1 cellular context compared by ENCODE assay signal in the genomic region with DNA sequence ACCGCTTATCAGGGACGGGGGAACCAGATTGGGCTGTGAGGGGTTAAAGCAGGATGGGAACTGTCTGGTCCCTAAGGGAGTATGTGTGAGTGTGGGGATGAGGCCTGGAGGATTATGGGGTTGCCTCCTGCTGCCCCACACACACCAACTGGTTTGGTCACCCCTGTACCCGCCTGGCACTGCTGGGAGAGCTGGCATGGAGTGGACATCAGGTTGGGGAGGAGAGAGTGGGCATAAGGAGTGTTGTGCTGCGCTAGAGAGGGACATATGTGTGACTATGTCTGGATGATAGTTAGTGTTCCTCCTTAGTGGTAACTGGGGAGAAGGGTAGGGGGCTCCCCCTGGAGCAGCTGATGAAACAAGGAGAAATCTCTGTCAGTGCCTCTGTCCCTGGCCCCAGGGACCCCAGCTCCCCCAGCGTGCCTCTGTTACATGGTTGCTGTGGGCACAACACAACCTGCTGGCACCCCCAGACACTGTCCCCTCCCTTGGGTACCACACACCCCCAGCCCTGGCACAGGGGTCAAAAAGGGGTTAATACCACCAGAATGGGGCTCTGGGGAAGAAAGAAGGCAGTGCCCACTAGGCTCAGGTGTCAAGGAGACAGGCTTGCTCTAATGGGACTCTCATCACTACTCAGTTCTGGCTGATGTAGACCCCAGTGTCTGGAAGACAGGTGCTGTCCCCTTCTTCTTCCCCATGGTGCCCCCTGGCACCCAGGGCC.
TF ChIP-seq lines count a peak whose summit lies in the region.

No MANE protein-coding gene starts in this region.

TF ChIP-seq in K562, 482 proteins besides CTCF, POLR2A, EP300 and RAD21 (continued from another document and continues in another):
- TF ChIP-seq, protein P1, sequence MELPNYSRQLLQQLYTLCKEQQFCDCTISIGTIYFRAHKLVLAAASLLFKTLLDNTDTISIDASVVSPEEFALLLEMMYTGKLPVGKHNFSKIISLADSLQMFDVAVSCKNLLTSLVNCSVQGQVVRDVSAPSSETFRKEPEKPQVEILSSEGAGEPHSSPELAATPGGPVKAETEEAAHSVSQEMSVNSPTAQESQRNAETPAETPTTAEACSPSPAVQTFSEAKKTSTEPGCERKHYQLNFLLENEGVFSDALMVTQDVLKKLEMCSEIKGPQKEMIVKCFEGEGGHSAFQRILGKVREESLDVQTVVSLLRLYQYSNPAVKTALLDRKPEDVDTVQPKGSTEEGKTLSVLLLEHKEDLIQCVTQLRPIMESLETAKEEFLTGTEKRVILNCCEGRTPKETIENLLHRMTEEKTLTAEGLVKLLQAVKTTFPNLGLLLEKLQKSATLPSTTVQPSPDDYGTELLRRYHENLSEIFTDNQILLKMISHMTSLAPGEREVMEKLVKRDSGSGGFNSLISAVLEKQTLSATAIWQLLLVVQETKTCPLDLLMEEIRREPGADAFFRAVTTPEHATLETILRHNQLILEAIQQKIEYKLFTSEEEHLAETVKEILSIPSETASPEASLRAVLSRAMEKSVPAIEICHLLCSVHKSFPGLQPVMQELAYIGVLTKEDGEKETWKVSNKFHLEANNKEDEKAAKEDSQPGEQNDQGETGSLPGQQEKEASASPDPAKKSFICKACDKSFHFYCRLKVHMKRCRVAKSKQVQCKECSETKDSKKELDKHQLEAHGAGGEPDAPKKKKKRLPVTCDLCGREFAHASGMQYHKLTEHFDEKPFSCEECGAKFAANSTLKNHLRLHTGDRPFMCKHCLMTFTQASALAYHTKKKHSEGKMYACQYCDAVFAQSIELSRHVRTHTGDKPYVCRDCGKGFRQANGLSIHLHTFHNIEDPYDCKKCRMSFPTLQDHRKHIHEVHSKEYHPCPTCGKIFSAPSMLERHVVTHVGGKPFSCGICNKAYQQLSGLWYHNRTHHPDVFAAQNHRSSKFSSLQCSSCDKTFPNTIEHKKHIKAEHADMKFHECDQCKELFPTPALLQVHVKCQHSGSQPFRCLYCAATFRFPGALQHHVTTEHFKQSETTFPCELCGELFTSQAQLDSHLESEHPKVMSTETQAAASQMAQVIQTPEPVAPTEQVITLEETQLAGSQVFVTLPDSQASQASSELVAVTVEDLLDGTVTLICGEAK (IDR thresholded peaks at IDR 0.05), result peak; percentile 49
- TF ChIP-seq, protein P1 (CRISPR knock-in tag; IDR thresholded peaks at IDR 0.05), result no peak
- TF ChIP-seq ARID1B (IDR thresholded peaks at IDR 0.05) (peak; percentile 64; the same call in 1 of the 2 replicates), ZNF253 (CRISPR knock-in tag; conservative IDR thresholded peaks at IDR 0.05) (no peak), SMARCA5 (IDR thresholded peaks at IDR 0.05) (peak; percentile 48; the same call in 1 of the 2 replicates), ZNF717 (CRISPR knock-in tag; IDR thresholded peaks at IDR 0.05) (0 out of 2 replicates have a peak, but pooled peaks have one; percentile 39), RCOR1 (IDR thresholded peaks at IDR 0.05; ENCODE audit: borderline replicate concordance in 1 of 2, low read depth in 2 of 2, low read length in 2 of 2) (peak in 1 of 2 experiments; percentile 40; a peak in 1 of 4 replicates), ELF4 (CRISPR knock-in tag; IDR thresholded peaks at IDR 0.05) (0 out of 2 replicates have a peak, but pooled peaks have one; percentile 20), NELFE (IDR thresholded peaks at IDR 0.05; ENCODE audit: insufficient read depth, insufficient read length) (no peak), TARDBP (IDR thresholded peaks at IDR 0.05) (0 out of 2 replicates have a peak, but pooled peaks have one; percentile 34), LCOR (CRISPR knock-in tag; IDR thresholded peaks at IDR 0.05) (peak; percentile 44; the same call in 1 of the 2 replicates), DMBX1 (CRISPR knock-in tag; IDR thresholded peaks at IDR 0.05; ENCODE audit: borderline replicate concordance) (peak; percentile 10; the same call in 1 of the 2 replicates), ZNF589 (CRISPR knock-in tag; IDR thresholded peaks at IDR 0.05; ENCODE audit: low read depth) (peak; percentile 11; the same call in 1 of the 2 replicates), DPF2 (IDR thresholded peaks at IDR 0.05) (0 out of 2 replicates have a peak, but pooled peaks have one; percentile 50), TOE1 (IDR thresholded peaks at IDR 0.05; ENCODE audit: borderline replicate concordance) (0 out of 2 replicates have a peak, but pooled peaks have one; percentile 38), TOE1 (CRISPR knock-in tag; IDR thresholded peaks at IDR 0.05; ENCODE audit: borderline replicate concordance, low read depth) (no peak), TRIM24 (IDR thresholded peaks at IDR 0.05) (peak in 1 of 2 experiments; percentile 6; a peak in 1 of 4 replicates), CTBP1 (IDR thresholded peaks at IDR 0.05; ENCODE audit: borderline replicate concordance) (peak; percentile 40; the same call in 1 of the 2 replicates), GABPA (tag; conservative IDR thresholded peaks at IDR 0.05; ENCODE audit: low read depth) (peak; percentile 67), POLR2H (tag; IDR thresholded peaks at IDR 0.05; ENCODE audit: low read depth) (0 out of 2 replicates have a peak, but pooled peaks have one; percentile 17), MXI1 (IDR thresholded peaks at IDR 0.05; ENCODE audit: low read depth, low read length) (no peak), MBD2 (IDR thresholded peaks at IDR 0.05; ENCODE audit: borderline replicate concordance, low read depth) (no peak), POLR3G (IDR thresholded peaks at IDR 0.05; ENCODE audit: extremely low read depth, insufficient read length, insufficient replicate concordance) (no peak), ZNF76 (CRISPR knock-in tag; IDR thresholded peaks at IDR 0.05; ENCODE audit: borderline replicate concordance) (peak; percentile 30; the same call in 1 of the 2 replicates), CEBPG (CRISPR knock-in tag; IDR thresholded peaks at IDR 0.05) (peak; percentile 85), CEBPG (tag; conservative IDR thresholded peaks at IDR 0.05 in 1 of 2, IDR thresholded peaks at IDR 0.05 in 1 of 2) (no peak; a peak in 1 of 4 replicates), ZNF175 (CRISPR knock-in tag; IDR thresholded peaks at IDR 0.05; ENCODE audit: low read depth) (peak; percentile 64; the same call in 1 of the 2 replicates)
- TF ChIP-seq, protein P2, sequence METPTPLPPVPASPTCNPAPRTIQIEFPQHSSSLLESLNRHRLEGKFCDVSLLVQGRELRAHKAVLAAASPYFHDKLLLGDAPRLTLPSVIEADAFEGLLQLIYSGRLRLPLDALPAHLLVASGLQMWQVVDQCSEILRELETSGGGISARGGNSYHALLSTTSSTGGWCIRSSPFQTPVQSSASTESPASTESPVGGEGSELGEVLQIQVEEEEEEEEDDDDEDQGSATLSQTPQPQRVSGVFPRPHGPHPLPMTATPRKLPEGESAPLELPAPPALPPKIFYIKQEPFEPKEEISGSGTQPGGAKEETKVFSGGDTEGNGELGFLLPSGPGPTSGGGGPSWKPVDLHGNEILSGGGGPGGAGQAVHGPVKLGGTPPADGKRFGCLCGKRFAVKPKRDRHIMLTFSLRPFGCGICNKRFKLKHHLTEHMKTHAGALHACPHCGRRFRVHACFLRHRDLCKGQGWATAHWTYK (CRISPR knock-in tag; IDR thresholded peaks at IDR 0.05), result 0 out of 2 replicates have a peak, but pooled peaks have one; percentile 44
- TF ChIP-seq, protein P3, sequence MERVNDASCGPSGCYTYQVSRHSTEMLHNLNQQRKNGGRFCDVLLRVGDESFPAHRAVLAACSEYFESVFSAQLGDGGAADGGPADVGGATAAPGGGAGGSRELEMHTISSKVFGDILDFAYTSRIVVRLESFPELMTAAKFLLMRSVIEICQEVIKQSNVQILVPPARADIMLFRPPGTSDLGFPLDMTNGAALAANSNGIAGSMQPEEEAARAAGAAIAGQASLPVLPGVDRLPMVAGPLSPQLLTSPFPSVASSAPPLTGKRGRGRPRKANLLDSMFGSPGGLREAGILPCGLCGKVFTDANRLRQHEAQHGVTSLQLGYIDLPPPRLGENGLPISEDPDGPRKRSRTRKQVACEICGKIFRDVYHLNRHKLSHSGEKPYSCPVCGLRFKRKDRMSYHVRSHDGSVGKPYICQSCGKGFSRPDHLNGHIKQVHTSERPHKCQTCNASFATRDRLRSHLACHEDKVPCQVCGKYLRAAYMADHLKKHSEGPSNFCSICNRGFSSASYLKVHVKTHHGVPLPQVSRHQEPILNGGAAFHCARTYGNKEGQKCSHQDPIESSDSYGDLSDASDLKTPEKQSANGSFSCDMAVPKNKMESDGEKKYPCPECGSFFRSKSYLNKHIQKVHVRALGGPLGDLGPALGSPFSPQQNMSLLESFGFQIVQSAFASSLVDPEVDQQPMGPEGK (CRISPR knock-in tag; IDR thresholded peaks at IDR 0.05; ENCODE audit: borderline replicate concordance), result 0 out of 2 replicates have a peak, but pooled peaks have one; percentile 15
- TF ChIP-seq, protein P4, sequence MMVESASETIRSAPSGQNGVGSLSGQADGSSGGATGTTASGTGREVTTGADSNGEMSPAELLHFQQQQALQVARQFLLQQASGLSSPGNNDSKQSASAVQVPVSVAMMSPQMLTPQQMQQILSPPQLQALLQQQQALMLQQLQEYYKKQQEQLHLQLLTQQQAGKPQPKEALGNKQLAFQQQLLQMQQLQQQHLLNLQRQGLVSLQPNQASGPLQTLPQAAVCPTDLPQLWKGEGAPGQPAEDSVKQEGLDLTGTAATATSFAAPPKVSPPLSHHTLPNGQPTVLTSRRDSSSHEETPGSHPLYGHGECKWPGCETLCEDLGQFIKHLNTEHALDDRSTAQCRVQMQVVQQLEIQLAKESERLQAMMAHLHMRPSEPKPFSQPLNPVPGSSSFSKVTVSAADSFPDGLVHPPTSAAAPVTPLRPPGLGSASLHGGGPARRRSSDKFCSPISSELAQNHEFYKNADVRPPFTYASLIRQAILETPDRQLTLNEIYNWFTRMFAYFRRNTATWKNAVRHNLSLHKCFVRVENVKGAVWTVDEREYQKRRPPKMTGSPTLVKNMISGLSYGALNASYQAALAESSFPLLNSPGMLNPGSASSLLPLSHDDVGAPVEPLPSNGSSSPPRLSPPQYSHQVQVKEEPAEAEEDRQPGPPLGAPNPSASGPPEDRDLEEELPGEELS (CRISPR knock-in tag; IDR thresholded peaks at IDR 0.05; ENCODE audit: borderline replicate concordance), result peak; percentile 17; the same call in 1 of the 2 replicates
- TF ChIP-seq, protein P5, sequence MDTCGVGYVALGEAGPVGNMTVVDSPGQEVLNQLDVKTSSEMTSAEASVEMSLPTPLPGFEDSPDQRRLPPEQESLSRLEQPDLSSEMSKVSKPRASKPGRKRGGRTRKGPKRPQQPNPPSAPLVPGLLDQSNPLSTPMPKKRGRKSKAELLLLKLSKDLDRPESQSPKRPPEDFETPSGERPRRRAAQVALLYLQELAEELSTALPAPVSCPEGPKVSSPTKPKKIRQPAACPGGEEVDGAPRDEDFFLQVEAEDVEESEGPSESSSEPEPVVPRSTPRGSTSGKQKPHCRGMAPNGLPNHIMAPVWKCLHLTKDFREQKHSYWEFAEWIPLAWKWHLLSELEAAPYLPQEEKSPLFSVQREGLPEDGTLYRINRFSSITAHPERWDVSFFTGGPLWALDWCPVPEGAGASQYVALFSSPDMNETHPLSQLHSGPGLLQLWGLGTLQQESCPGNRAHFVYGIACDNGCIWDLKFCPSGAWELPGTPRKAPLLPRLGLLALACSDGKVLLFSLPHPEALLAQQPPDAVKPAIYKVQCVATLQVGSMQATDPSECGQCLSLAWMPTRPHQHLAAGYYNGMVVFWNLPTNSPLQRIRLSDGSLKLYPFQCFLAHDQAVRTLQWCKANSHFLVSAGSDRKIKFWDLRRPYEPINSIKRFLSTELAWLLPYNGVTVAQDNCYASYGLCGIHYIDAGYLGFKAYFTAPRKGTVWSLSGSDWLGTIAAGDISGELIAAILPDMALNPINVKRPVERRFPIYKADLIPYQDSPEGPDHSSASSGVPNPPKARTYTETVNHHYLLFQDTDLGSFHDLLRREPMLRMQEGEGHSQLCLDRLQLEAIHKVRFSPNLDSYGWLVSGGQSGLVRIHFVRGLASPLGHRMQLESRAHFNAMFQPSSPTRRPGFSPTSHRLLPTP (IDR thresholded peaks at IDR 0.05; ENCODE audit: borderline replicate concordance, extremely low read depth, insufficient read length), result no peak
- TF ChIP-seq, protein P6, sequence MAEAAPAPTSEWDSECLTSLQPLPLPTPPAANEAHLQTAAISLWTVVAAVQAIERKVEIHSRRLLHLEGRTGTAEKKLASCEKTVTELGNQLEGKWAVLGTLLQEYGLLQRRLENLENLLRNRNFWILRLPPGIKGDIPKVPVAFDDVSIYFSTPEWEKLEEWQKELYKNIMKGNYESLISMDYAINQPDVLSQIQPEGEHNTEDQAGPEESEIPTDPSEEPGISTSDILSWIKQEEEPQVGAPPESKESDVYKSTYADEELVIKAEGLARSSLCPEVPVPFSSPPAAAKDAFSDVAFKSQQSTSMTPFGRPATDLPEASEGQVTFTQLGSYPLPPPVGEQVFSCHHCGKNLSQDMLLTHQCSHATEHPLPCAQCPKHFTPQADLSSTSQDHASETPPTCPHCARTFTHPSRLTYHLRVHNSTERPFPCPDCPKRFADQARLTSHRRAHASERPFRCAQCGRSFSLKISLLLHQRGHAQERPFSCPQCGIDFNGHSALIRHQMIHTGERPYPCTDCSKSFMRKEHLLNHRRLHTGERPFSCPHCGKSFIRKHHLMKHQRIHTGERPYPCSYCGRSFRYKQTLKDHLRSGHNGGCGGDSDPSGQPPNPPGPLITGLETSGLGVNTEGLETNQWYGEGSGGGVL (CRISPR knock-in tag; IDR thresholded peaks at IDR 0.05), result no peak
